23 cellular contexts compared by ENCODE assay signal in genomic region chr2:232506713-232507112, GRCh38. TPM values are rescaled to one million over a fixed set of nuclear protein-coding genes. Genes with fewer than 3 reads are reported as not detected.
DNase-seq lines count a peak whose midpoint lies in the region; ATAC-seq and TF ChIP-seq lines count a peak whose summit lies in the region.
"Had no signal": no experiment of that assay in that cellular context is flagged by ENCODE, and none has a peak within 500 bp of the region (broad histone marks: within the 10 kb centered on the region; RNA-seq: fewer than 3 reads in every experiment).

No MANE protein-coding gene starts in this region.

- POLR2A ChIA-PET in SK-N-SH (lab: Yijun Ruan, JAX) = no interaction called here

- peak; percentile 70 for DNase-seq in SK-N-SH
- no peak for DNase-seq in nephron progenitor cell
- no peak for DNase-seq in germinal center (ENCODE audit: low spot score)
- no peak for DNase-seq in mammary epithelial cell
- no peak for DNase-seq in posterior vena cava (ENCODE audit: low spot score)
- DNase-seq: DMS53, GDM1, GOT3, Karpas-422, MV-4-11, NCI-H1105 treated with DMSO at 0.1 percent for 48 hours, NCI-H2029 treated with DMSO at 0.1 percent for 48 hours, NCI-H226, NCI-H524, NCI-H774, PC-3, SHP77 had no signal

- no peak for TF ChIP-seq EP300 in SK-N-SH (IDR thresholded peaks at IDR 0.05; ENCODE audit: borderline replicate concordance in 1 of 2, low read depth in 1 of 2, low read length in 1 of 2)

- no peak overlapping the region for H3K9ac ChIP-seq in SK-N-SH
- no peak overlapping the region for H3K9ac ChIP-seq in mammary epithelial cell (ENCODE audit: insufficient read depth, low read length)

- no peaks in the 10 kb centered on the region for H3F3A ChIP-seq in SK-N-SH (replicated peaks; ENCODE audit: insufficient read depth)

- intact Hi-C loops in mammary epithelial cell (cut with micrococcal nuclease) = no loop called here
- intact Hi-C loops in posterior vena cava (cut with DNase I) = no loop called here

- H3K27me3 ChIP-seq in SK-N-SH (ENCODE audit: insufficient read depth) (peaks cover 30% of the 10 kb centered on the region), mammary epithelial cell (ENCODE audit: insufficient read depth, low read length) (peaks cover 22% of the 10 kb centered on the region)

- H3K27ac Mint-ChIP-seq in nephron progenitor cell = peak overlapping the region; percentile 91

- H3K9me3 Mint-ChIP-seq in nephron progenitor cell = no peaks in the 10 kb centered on the region
- H3K9me3 Mint-ChIP-seq: IgD-negative memory B cell had no signal

- WGBS in SK-N-SH (ENCODE audit: low lambda C conversion rate) = 74% methylated on average over 3 of the region's 4 CpGs
- WGBS in mammary epithelial cell (ENCODE audit: low coverage, missing lambda C conversion rate) = 76% methylated on average over 3 of the region's 4 CpGs

- peaks cover 88% of the 10 kb centered on the region for H3K4me1 Mint-ChIP-seq in nephron progenitor cell

- H3K27me3 Mint-ChIP-seq in nephron progenitor cell (ENCODE audit: low read depth, poor library complexity) = peaks cover 32% of the 10 kb centered on the region

- TF ChIP-seq RAD21 in SK-N-SH (IDR thresholded peaks at IDR 0.05; ENCODE audit: low read length) = no peak

- H3K27ac ChIP-seq in SK-N-SH (ENCODE audit: low read depth in 2 of 2, low read length in 1 of 2) (no peak overlapping the region), mammary epithelial cell (ENCODE audit: insufficient read depth, low read depth, low read length) (no peak overlapping the region)

- H3K4me3 Mint-ChIP-seq in nephron progenitor cell = no peak overlapping the region
- H3K4me3 Mint-ChIP-seq: IgD-negative memory B cell had no signal

- H3K4me3 ChIP-seq in SK-N-SH (ENCODE audit: low read depth in 2 of 2, low read length in 1 of 2) (no peak overlapping the region), mammary epithelial cell (replicated peaks in 1 of 3; ENCODE audit: insufficient read depth in 1 of 3, low read depth in 2 of 3, low read length in 3 of 3) (no peak overlapping the region)

- CTCF ChIA-PET in SK-N-SH (lab: Yijun Ruan, JAX) = interaction anchor here (3.1 kb wide), 1 partner anchor 15 kb away, joined by 11 read pairs; no protein-coding TSS in a partner anchor
- CTCF ChIA-PET in mammary epithelial cell (lab: Charles Lee; ENCODE audit: low non-redundant PET) = no interaction called here

- H3K9me3 ChIP-seq in SK-N-SH (no peaks in the 10 kb centered on the region), mammary epithelial cell (replicated peaks; ENCODE audit: insufficient read depth, low read length) (no peaks in the 10 kb centered on the region)

- no peaks in the 10 kb centered on the region for H3K79me2 ChIP-seq in SK-N-SH (ENCODE audit: insufficient read depth)
- no peaks in the 10 kb centered on the region for H3K79me2 ChIP-seq in mammary epithelial cell (ENCODE audit: insufficient read depth, low read length)

- peaks cover 0 to 45% of the 10 kb centered on the region in 2 experiments; a peak in 1 of 4 replicates for H3K4me1 ChIP-seq in SK-N-SH (ENCODE audit: control insufficient read depth in 1 of 2, insufficient read depth in 2 of 2, low read depth in 1 of 2, low read length in 1 of 2)
- H3K4me1 ChIP-seq in mammary epithelial cell (ENCODE audit: insufficient read depth, low read length) = peaks cover 6% of the 10 kb centered on the region

- no TSS peak for BruUV-seq in mammary epithelial cell (replicated peaks; lab: Mats Ljungman, UMichigan)

- H3K36me3 ChIP-seq in SK-N-SH (replicated peaks in 1 of 2; ENCODE audit: control insufficient read depth in 1 of 2, insufficient read depth in 2 of 2, low read length in 1 of 2) (no peaks in the 10 kb centered on the region), mammary epithelial cell (ENCODE audit: insufficient read depth, low read length) (no peaks in the 10 kb centered on the region)

- in situ Hi-C loops in mammary epithelial cell (cut with MboI; ENCODE audit: low sequenced_read_pairs in 2 of 2) = no loop called here

- ATAC-seq in SK-N-SH treated with all-trans-retinoic acid at 6 μM for 48 hours = no peak; the same call in 2 of the 3 replicates
- ATAC-seq: PC-3 had no signal

- H3K9me2 ChIP-seq in SK-N-SH = no peaks in the 10 kb centered on the region

- no peak overlapping the region for H3K4me2 ChIP-seq in SK-N-SH
- H3K4me2 ChIP-seq in mammary epithelial cell (ENCODE audit: insufficient read depth, low read depth, low read length) = no peak overlapping the region

- no peak for TF ChIP-seq CTCF in SK-N-SH (IDR thresholded peaks at IDR 0.05)
- TF ChIP-seq CTCF in nephron progenitor cell (IDR thresholded peaks at IDR 0.05) = no peak
- TF ChIP-seq CTCF in mammary epithelial cell (conservative IDR thresholded peaks at IDR 0.05 in 1 of 2, IDR thresholded peaks at IDR 0.05 in 1 of 2; ENCODE audit: extremely low read depth in 1 of 2, insufficient read depth in 1 of 2, low read depth in 1 of 2, low read length in 2 of 2) = no peak

- H2AFZ ChIP-seq in SK-N-SH (ENCODE audit: low read depth) (no peak overlapping the region), mammary epithelial cell (ENCODE audit: low read depth, low read length) (no peak overlapping the region)

- no peaks in the 10 kb centered on the region for H3K36me3 Mint-ChIP-seq in nephron progenitor cell (ENCODE audit: low read depth)
- H3K36me3 Mint-ChIP-seq: CD14-positive monocyte, IgD-negative memory B cell had no signal

- H4K20me1 ChIP-seq in SK-N-SH (ENCODE audit: insufficient read depth) (no peaks in the 10 kb centered on the region), mammary epithelial cell (ENCODE audit: insufficient read depth, low read length) (no peaks in the 10 kb centered on the region)

- dilution Hi-C loops in mammary epithelial cell (cut with HindIII; ENCODE audit: low sequenced_read_pairs) = no loop called here

TF ChIP-seq in SK-N-SH, 30 proteins besides CTCF, POLR2A, EP300 and RAD21 (continues in another document):
- TF ChIP-seq ELF1 (IDR thresholded peaks at IDR 0.05) = no peak
- no peak for TF ChIP-seq GABPA (IDR thresholded peaks at IDR 0.05; ENCODE audit: low read depth)
- no peak for TF ChIP-seq YY1 (IDR thresholded peaks at IDR 0.05; ENCODE audit: low read depth)
- no peak for TF ChIP-seq FOXM1 (IDR thresholded peaks at IDR 0.05; ENCODE audit: low read depth)
- TF ChIP-seq FOSL2 (IDR thresholded peaks at IDR 0.05; ENCODE audit: borderline replicate concordance, low read depth) = no peak
- TF ChIP-seq TAF1 (IDR thresholded peaks at IDR 0.05; ENCODE audit: borderline replicate concordance, low read depth, low read length) = no peak
- TF ChIP-seq NFIC (IDR thresholded peaks at IDR 0.05; ENCODE audit: borderline replicate concordance) = no peak
- TF ChIP-seq GATA2 (CRISPR knock-in tag; IDR thresholded peaks at IDR 0.05) = no peak
- no peak for TF ChIP-seq RXRA (IDR thresholded peaks at IDR 0.05; ENCODE audit: borderline replicate concordance, low read depth)
- no peak for TF ChIP-seq TCF12 (IDR thresholded peaks at IDR 0.05)
- no peak for TF ChIP-seq MXI1 (IDR thresholded peaks at IDR 0.05; ENCODE audit: low read depth, low read length)
- no peak for TF ChIP-seq RCOR1 (IDR thresholded peaks at IDR 0.05; ENCODE audit: low read length)

TF ChIP-seq in SK-N-SH treated with all-trans-retinoic acid at 6 μM for 48 hours, 23 proteins besides CTCF, POLR2A, EP300 and RAD21 (continues in another document):
- TF ChIP-seq PATZ1 (CRISPR knock-in tag; IDR thresholded peaks at IDR 0.05; ENCODE audit: borderline replicate concordance) = no peak
- no peak for TF ChIP-seq ISL1 (CRISPR knock-in tag; IDR thresholded peaks at IDR 0.05)
- no peak for TF ChIP-seq ZFP3 (CRISPR knock-in tag; IDR thresholded peaks at IDR 0.05)

RNA-seq across cellular contexts. Expression of gene PRSS56, which starts 13.5 kb away (rescaled TPM):
- polyA plus RNA-seq in SK-N-SH (2012; rRNA removed) (not detected in 2 replicates), mammary epithelial cell (not detected)
- polyA plus RNA-seq in SK-N-SH (2012; cell fraction: cytosol; rRNA removed) = not detected in 2 replicates
- not detected in 2 replicates for polyA plus RNA-seq in SK-N-SH (2012; cell fraction: nucleus; rRNA removed)
- total RNA-seq in mammary epithelial cell (not detected), posterior vena cava (not detected)
- polyA minus RNA-seq in mammary epithelial cell = not detected
- total RNA-seq: A172, M059J, PC-3, RPMI7951 had no signal
- polyA plus RNA-seq: CD14-positive monocyte, IgD-negative memory B cell had no signal

RNA-seq across cellular contexts. Expression of gene ECEL1, which starts 19.1 kb away (rescaled TPM):
- polyA plus RNA-seq in SK-N-SH (2012; rRNA removed) (not detected in 2 replicates), mammary epithelial cell (not detected)
- polyA plus RNA-seq in SK-N-SH (2012; cell fraction: cytosol; rRNA removed) = 0.03 TPM in 1 of 2 replicates, not detected in the other
- polyA plus RNA-seq in SK-N-SH (2012; cell fraction: nucleus; rRNA removed) = not detected in 2 replicates
- total RNA-seq in mammary epithelial cell (not detected), posterior vena cava (1 to 10 TPM in 1 of 2 donors, under 1 TPM in 1; 0.52 to 2.8 TPM)
- polyA minus RNA-seq in mammary epithelial cell = not detected
- total RNA-seq: A172, M059J, PC-3, RPMI7951 had no signal
- polyA plus RNA-seq: CD14-positive monocyte, IgD-negative memory B cell had no signal

RNA-seq across cellular contexts. Expression of gene CHRND, which starts 19.2 kb away (rescaled TPM):
- polyA plus RNA-seq in SK-N-SH (2012; rRNA removed) = 0.12 TPM in 1 of 2 replicates, not detected in the other
- polyA plus RNA-seq in SK-N-SH (2012; cell fraction: cytosol; rRNA removed) = not detected in 2 replicates
- 0.06 TPM in 1 of 2 replicates, not detected in the other for polyA plus RNA-seq in SK-N-SH (2012; cell fraction: nucleus; rRNA removed)
- total RNA-seq in mammary epithelial cell = not detected
- polyA plus RNA-seq in mammary epithelial cell = not detected
- not detected for polyA minus RNA-seq in mammary epithelial cell
- not detected for total RNA-seq in posterior vena cava
- total RNA-seq: A172, M059J, PC-3, RPMI7951 had no signal
- polyA plus RNA-seq: CD14-positive monocyte, IgD-negative memory B cell had no signal

RNA-seq across cellular contexts. Expression of gene CHRNG, which starts 32.8 kb away (rescaled TPM):
- polyA plus RNA-seq in SK-N-SH (2012; rRNA removed) (not detected in 2 replicates), mammary epithelial cell (not detected)
- polyA plus RNA-seq in SK-N-SH (2012; cell fraction: cytosol; rRNA removed) = not detected in 2 replicates
- not detected in 2 replicates for polyA plus RNA-seq in SK-N-SH (2012; cell fraction: nucleus; rRNA removed)
- total RNA-seq in mammary epithelial cell (not detected), posterior vena cava (not detected)
- not detected for polyA minus RNA-seq in mammary epithelial cell
- total RNA-seq: A172, M059J, PC-3, RPMI7951 had no signal
- polyA plus RNA-seq: CD14-positive monocyte, IgD-negative memory B cell had no signal

RNA-seq across cellular contexts. Expression of gene TIGD1, which starts 43.6 kb away (rescaled TPM):
- 4.6 and 7.0 TPM in 2 replicates for polyA plus RNA-seq in SK-N-SH (2012; rRNA removed)
- polyA plus RNA-seq in SK-N-SH (2012; cell fraction: cytosol; rRNA removed) = 5.5 and 6.1 TPM in 2 replicates
- polyA plus RNA-seq in SK-N-SH (2012; cell fraction: nucleus; rRNA removed) = 9.0 and 11.7 TPM in 2 replicates
- 1 to 10 TPM; 3.0 to 3.2 TPM for total RNA-seq in mammary epithelial cell
- polyA plus RNA-seq in mammary epithelial cell = 0.74 TPM
- 2.7 TPM for polyA minus RNA-seq in mammary epithelial cell
- total RNA-seq in posterior vena cava = 1 to 10 TPM; 2.2 to 3.0 TPM
